ENCODE assay signal across 33 cellular contexts in genomic region chrX:137969191-137969590, GRCh38.
"Had no signal": no experiment of that assay in that cellular context is flagged by ENCODE, and none has a peak within 500 bp of the region (broad histone marks: within the 10 kb centered on the region; RNA-seq: fewer than 3 reads in every experiment).

No MANE protein-coding gene starts in this region.

- ATAC-seq: activated naive CD4-positive, alpha-beta T cell treated with anti-CD3 and anti-CD28 coated beads, Interleukin-2, amount 50 U/mL, for 72 hours; activated naive CD8-positive, alpha-beta T cell treated with anti-CD3 and anti-CD28 coated beads, Interleukin-2, amount 50 U/mL, for 24 hours; activated T-cell treated with anti-CD3 and anti-CD28 coated beads, Interleukin-2, amount 50 U/mL, for 4 hours; activated T-cell treated with anti-CD3 and anti-CD28 coated beads, Interleukin-2, amount 50 U/mL, for 72 hours; activated T-helper 17 cell treated with anti-CD3 and anti-CD28 coated beads, Interleukin-2, amount 50 U/mL, for 72 hours; body of pancreas had no signal

- H3K4me1 ChIP-seq: adrenal gland, ascending aorta, body of pancreas, breast epithelium had no signal

- DNase-seq: activated effector memory CD4-positive, alpha-beta T cell treated with anti-CD3 and anti-CD28 coated beads, Interleukin-2, amount 50 U/mL, for 16 hours; activated effector memory CD4-positive, alpha-beta T cell treated with Interleukin-2 at 50 U/mL for 16 hours; activated gamma-delta T cell; activated gamma-delta T cell treated with Interleukin-2 at 50 U/mL for 16 hours; activated naive CD4-positive, alpha-beta T cell; activated naive CD4-positive, alpha-beta T cell treated with anti-CD3 and anti-CD28 coated beads for 36 hours; activated naive CD4-positive, alpha-beta T cell treated with anti-CD3 and anti-CD28 coated beads, Interleukin-2, amount 10 ng/mL, durations not matched to agents 7 days and 5 days; activated naive CD4-positive, alpha-beta T cell treated with anti-CD3 and anti-CD28 coated beads, Interleukin-2, amount 50 U/mL, for 16 hours; activated naive CD4-positive, alpha-beta T cell treated with Interleukin-2 at 50 U/mL for 16 hours; activated naive CD8-positive, alpha-beta T cell treated with anti-CD3 and anti-CD28 coated beads for 36 hours; activated naive CD8-positive, alpha-beta T cell treated with anti-CD3 and anti-CD28 coated beads, Interleukin-2, amount 10 ng/mL, durations not matched to agents 7 days and 5 days; activated naive CD8-positive, alpha-beta T cell treated with anti-CD3 and anti-CD28 coated beads, Interleukin-2, amount 50 U/mL, for 24 hours; activated T-cell treated with anti-CD3 and anti-CD28 coated beads, Interleukin-2, amount 50 U/mL, for 1 hour; activated T-cell treated with anti-CD3 and anti-CD28 coated beads, Interleukin-2, amount 50 U/mL, for 24 hours; activated T-cell treated with anti-CD3 and anti-CD28 coated beads, Interleukin-2, amount 50 U/mL, for 4 hours; activated T-cell treated with anti-CD3 and anti-CD28 coated beads, Interleukin-2, amount 50 U/mL, for 48 hours; activated T-cell treated with anti-CD3 and anti-CD28 coated beads, Interleukin-2, amount 50 U/mL, for 72 hours; adrenal gland; amniotic stem cell; amygdala; anterior cingulate cortex; aorta; body of pancreas; brain microvascular endothelial cell; caudate nucleus; central memory CD4-positive, alpha-beta T cell; cerebellar nuclear complex had no signal

- H3K9me3 ChIP-seq: adrenal gland, ascending aorta, body of pancreas, breast epithelium had no signal

- H3K27ac ChIP-seq: adrenal gland, ascending aorta, body of pancreas, brain microvascular endothelial cell, breast epithelium, cardiac muscle cell had no signal

- H3K4me3 ChIP-seq: adrenal gland, ascending aorta, body of pancreas, breast epithelium, cardiac muscle cell had no signal

- H3K36me3 ChIP-seq: adrenal gland, ascending aorta, brain microvascular endothelial cell, breast epithelium, cardiac muscle cell had no signal

- FAIRE-seq: bronchial epithelial cell had no signal

- H3K27me3 ChIP-seq: ascending aorta, body of pancreas, brain microvascular endothelial cell, cardiac muscle cell had no signal
